Comparison of ENCODE assay signal across 9 cellular contexts in genomic region chr14:68245146-68246073, GRCh38.
DNase-seq lines count a peak whose midpoint lies in the region; ATAC-seq and TF ChIP-seq lines count a peak whose summit lies in the region.
"Had no signal": no experiment of that assay in that cellular context is flagged by ENCODE, and none has a peak within 500 bp of the region (broad histone marks: within the 10 kb centered on the region; RNA-seq: fewer than 3 reads in every experiment).

No MANE protein-coding gene starts in this region.

- H3K27ac Mint-ChIP-seq in activated CD4-positive, alpha-beta T cell treated with anti-CD3 and anti-CD28 coated beads for 36 hours: peak overlapping the region; percentile 4

- no peak overlapping the region for H3K27ac ChIP-seq in mesenchymal stem cell (ENCODE audit: low read length, poor library complexity, severe bottlenecking)
- H3K27ac ChIP-seq in upper lobe of right lung: peak overlapping the region; percentile 64

- peak overlapping the region in 1 of 2 experiments; percentile 81 for H3K4ac ChIP-seq in mesenchymal stem cell (ENCODE audit: low read depth in 1 of 2, low read length in 2 of 2)

- H3K9me3 Mint-ChIP-seq in activated CD4-positive, alpha-beta T cell treated with anti-CD3 and anti-CD28 coated beads for 36 hours (ENCODE audit: low read depth): no peaks in the 10 kb centered on the region
- H3K9me3 Mint-ChIP-seq: IgD-negative memory B cell had no signal

- no peaks in the 10 kb centered on the region for H3K9me3 ChIP-seq in mesenchymal stem cell (ENCODE audit: control insufficient read depth, low read length)
- H3K9me3 ChIP-seq in upper lobe of right lung: no peaks in the 10 kb centered on the region

- intact Hi-C loops in activated CD4-positive, alpha-beta T cell treated with anti-CD3 and anti-CD28 coated beads for 36 hours (cut with DNase I, micrococcal nuclease): no loop called here
- intact Hi-C loops in upper lobe of right lung (cut with DNase I): loop anchor here (10.0 kb wide), 3 partner anchors 301 to 569 kb away; no protein-coding TSS in a partner anchor

- ATAC-seq in activated CD4-positive, alpha-beta T cell treated with anti-CD3 and anti-CD28 coated beads for 36 hours: no peak
- ATAC-seq in upper lobe of right lung: no peak
- no peak for ATAC-seq in omental fat pad (ENCODE audit: low FRiP score)
- ATAC-seq in HG02678 (IDR thresholded peaks at IDR 0.05; ENCODE audit: unreplicated experiment): no peak

- H2BK5ac ChIP-seq in mesenchymal stem cell (ENCODE audit: low read depth, low read length, poor library complexity, severe bottlenecking): no peak overlapping the region

- H2BK15ac ChIP-seq in mesenchymal stem cell (ENCODE audit: low read depth, poor library complexity, severe bottlenecking): no peak overlapping the region

- 82% methylated on average over 6 of the region's 7 CpGs for WGBS in mesenchymal stem cell

- H3K4me3 Mint-ChIP-seq in activated CD4-positive, alpha-beta T cell treated with anti-CD3 and anti-CD28 coated beads for 36 hours: no peak overlapping the region

- TF ChIP-seq CTCF in choroid plexus epithelial cell (conservative IDR thresholded peaks at IDR 0.05; ENCODE audit: low read depth, low read length) (no peak), upper lobe of right lung (IDR thresholded peaks at IDR 0.05) (no peak), omental fat pad (IDR thresholded peaks at IDR 0.05) (no peak)

- H3K27me3 ChIP-seq in mesenchymal stem cell (ENCODE audit: control insufficient read depth in 1 of 2, insufficient read depth in 1 of 2, low read length in 2 of 2) (no peaks in the 10 kb centered on the region), upper lobe of right lung (no peaks in the 10 kb centered on the region)

- H4K8ac ChIP-seq in mesenchymal stem cell (ENCODE audit: low read length): no peak overlapping the region

- peak overlapping the region in 1 of 2 experiments; percentile 90 for H3K18ac ChIP-seq in mesenchymal stem cell (ENCODE audit: low read depth in 1 of 2, low read length in 2 of 2)

- no peak overlapping the region for H4K91ac ChIP-seq in mesenchymal stem cell (ENCODE audit: low read length)

- H3K79me1 ChIP-seq in mesenchymal stem cell (replicated peaks; ENCODE audit: low read length, poor library complexity, severe bottlenecking): peaks cover 11% of the 10 kb centered on the region

- peak overlapping the region; percentile 80 for H3K9ac ChIP-seq in mesenchymal stem cell (ENCODE audit: low read length)

- peak overlapping the region; percentile 34 to 98 for H2BK12ac ChIP-seq in mesenchymal stem cell (ENCODE audit: low read length in 2 of 2)

- no peaks in the 10 kb centered on the region for H3K27me3 Mint-ChIP-seq in activated CD4-positive, alpha-beta T cell treated with anti-CD3 and anti-CD28 coated beads for 36 hours
- H3K27me3 Mint-ChIP-seq: IgD-negative memory B cell had no signal

- no peak for DNase-seq in activated CD4-positive, alpha-beta T cell treated with anti-CD3 and anti-CD28 coated beads for 36 hours
- DNase-seq in activated CD4-positive, alpha-beta T cell treated with anti-CD3 and anti-CD28 coated beads, Interleukin-2, amount 50 U/mL, for 48 hours: no peak
- DNase-seq in choroid plexus epithelial cell (ENCODE audit: low read depth) (peak; percentile 92), mesenchymal stem cell (peak; percentile 60), upper lobe of right lung (no peak), omental fat pad (ENCODE audit: low spot score) (no peak)
- no peak for DNase-seq in central memory CD4-positive, alpha-beta T cell

- H2AK5ac ChIP-seq in mesenchymal stem cell (ENCODE audit: low read length, severe bottlenecking): peak overlapping the region; percentile 75

- H3K4me3 ChIP-seq in choroid plexus epithelial cell (ENCODE audit: low read depth, low read length) (no peak overlapping the region), mesenchymal stem cell (ENCODE audit: insufficient read depth in 1 of 2, low read depth in 1 of 2, low read length in 2 of 2) (peak overlapping the region in 1 of 2 experiments; percentile 12), upper lobe of right lung (no peak overlapping the region)

- H3K23ac ChIP-seq in mesenchymal stem cell (ENCODE audit: low read length in 2 of 2): no peak overlapping the region

- POLR2A ChIA-PET in activated CD4-positive, alpha-beta T cell treated with anti-CD3 and anti-CD28 coated beads for 36 hours (lab: Charles Lee): no interaction called here

- H3K4me1 ChIP-seq in mesenchymal stem cell (ENCODE audit: control insufficient read depth, insufficient read depth, low read depth, low read length) (peaks cover 8% of the 10 kb centered on the region), upper lobe of right lung (peaks cover 68% of the 10 kb centered on the region)

- H3K14ac ChIP-seq in mesenchymal stem cell (ENCODE audit: low read length in 2 of 2): no peak overlapping the region

- H3K4me1 Mint-ChIP-seq in activated CD4-positive, alpha-beta T cell treated with anti-CD3 and anti-CD28 coated beads for 36 hours: peaks cover 27% of the 10 kb centered on the region

- no peak overlapping the region for H2AFZ ChIP-seq in mesenchymal stem cell (ENCODE audit: low read depth, low read length)

- CTCF ChIA-PET in activated CD4-positive, alpha-beta T cell treated with anti-CD3 and anti-CD28 coated beads for 36 hours (lab: Charles Lee): interaction anchor here (2.1 to 6.0 kb wide), 2 partner anchors 11 to 543 kb away, joined by 5 to 61 read pairs; no protein-coding TSS in a partner anchor

- H2BK120ac ChIP-seq in mesenchymal stem cell (ENCODE audit: low read depth, low read length): peak overlapping the region; percentile 19

- H3K36me3 ChIP-seq in mesenchymal stem cell (ENCODE audit: control insufficient read depth in 1 of 2, insufficient read depth in 2 of 2, low read depth in 1 of 2, low read length in 2 of 2) (no peaks in the 10 kb centered on the region), upper lobe of right lung (no peaks in the 10 kb centered on the region)

- no peak overlapping the region for H3K4me2 ChIP-seq in mesenchymal stem cell (ENCODE audit: low read length, poor library complexity, severe bottlenecking)

- H3K36me3 Mint-ChIP-seq in activated CD4-positive, alpha-beta T cell treated with anti-CD3 and anti-CD28 coated beads for 36 hours (ENCODE audit: low read depth): no peaks in the 10 kb centered on the region

Comparison
In these comparisons a context has a peak if more than half of its experiments do, and no peak if none do; other contexts are left out.
1. DNase-seq: peak in choroid plexus epithelial cell (single experiment) and mesenchymal stem cell (single experiment); none in activated CD4-positive, alpha-beta T cell treated with anti-CD3 and anti-CD28 coated beads for 36 hours (single experiment), activated CD4-positive, alpha-beta T cell treated with anti-CD3 and anti-CD28 coated beads, Interleukin-2, amount 50 U/mL, for 48 hours (0 of 2), upper lobe of right lung (single experiment), omental fat pad (single experiment) and central memory CD4-positive, alpha-beta T cell (single experiment).